8 cellular contexts compared by ENCODE assay signal in the genomic region with DNA sequence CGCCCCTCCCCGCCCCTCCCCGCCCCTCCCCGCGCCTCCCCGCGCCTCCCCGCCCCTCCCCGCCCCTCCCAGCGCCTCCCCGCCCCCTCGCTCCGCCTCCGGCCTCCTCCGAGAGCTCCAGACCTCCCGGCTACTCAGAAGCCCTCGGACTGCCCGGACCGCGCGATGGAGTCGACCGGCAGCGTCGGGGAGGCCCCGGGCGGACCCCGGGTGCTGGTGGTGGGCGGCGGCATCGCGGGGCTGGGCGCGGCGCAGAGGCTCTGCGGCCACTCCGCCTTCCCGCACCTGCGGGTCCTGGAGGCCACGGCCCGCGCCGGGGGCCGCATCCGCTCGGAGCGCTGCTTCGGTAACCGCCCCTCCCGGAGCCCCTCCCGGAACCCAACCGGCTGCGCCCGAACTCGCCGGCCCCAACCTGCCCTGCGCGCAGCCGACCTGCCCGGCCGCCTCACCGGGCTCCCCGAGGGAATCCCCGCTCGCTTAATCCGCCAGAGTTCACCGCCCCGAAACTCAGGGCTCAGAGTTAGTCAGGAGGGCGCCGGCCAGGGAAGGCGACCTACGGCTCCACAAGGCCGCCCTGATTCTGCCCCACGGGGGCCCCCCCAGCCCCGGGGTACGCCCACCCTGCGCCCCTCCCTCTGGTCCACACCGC. TPM values are rescaled to one million over a fixed set of nuclear protein-coding genes. Genes with fewer than 3 reads are reported as not detected.
DNase-seq lines count a peak whose midpoint lies in the region; ATAC-seq and TF ChIP-seq lines count a peak whose summit lies in the region.

A gene (plus strand): TSS at position 111 of the 649 bp plus-strand sequence. CDS start 55 bp downstream, at position 166.

- H3K36me3 Mint-ChIP-seq in stimulated activated naive B cell treated with anti-CD40 and anti-IgM and Interleukin-4, amounts not matched to agents 10 μg/mL and 1 μg/mL and 100 μg/mL, for 72 hours, result peaks cover 9 to 17% of the 10 kb centered on the region in 2 donors

- 4 to 8% methylated on average over 30 to 65 of the region's 78 CpGs for WGBS in lung, 2 donors

- no peaks in the 10 kb centered on the region for H3K79me2 ChIP-seq in DOHH2 (ENCODE audit: control insufficient read depth, low read length)

- H3K4me2 ChIP-seq in DOHH2 (ENCODE audit: low read length), result peak within 1 kb of the TSS; percentile 100

- H3K4me1 Mint-ChIP-seq in stimulated activated naive B cell treated with anti-CD40 and anti-IgM and Interleukin-4, amounts not matched to agents 10 μg/mL and 1 μg/mL and 100 μg/mL, for 72 hours, result peaks cover 23 to 48% of the 10 kb centered on the region in 2 donors

- peak within 1 kb of the TSS; percentile 59 for H3K9ac ChIP-seq in HUES6 (ENCODE audit: low read length)

- H3K4me3 ChIP-seq in DOHH2 (ENCODE audit: low read length), result peak within 1 kb of the TSS; percentile 83
- H3K4me3 ChIP-seq in HUES6 (ENCODE audit: low read depth, low read length), result peak within 1 kb of the TSS; percentile 97
- peak within 1 kb of the TSS; percentile 60 for H3K4me3 ChIP-seq in lung

- no peaks in the 10 kb centered on the region for H4K20me1 ChIP-seq in DOHH2 (ENCODE audit: control insufficient read depth, insufficient read depth, low read depth, low read length)

- peaks cover 5% of the 10 kb centered on the region; the same call in 1 of the 2 replicates for H3F3A ChIP-seq in DOHH2 (ENCODE audit: control insufficient read depth, insufficient read depth)

- peak within 1 kb of the TSS; percentile 84 to 86 for H3K4me3 Mint-ChIP-seq in stimulated activated naive B cell treated with anti-CD40 and anti-IgM and Interleukin-4, amounts not matched to agents 10 μg/mL and 1 μg/mL and 100 μg/mL, for 72 hours

- ATAC-seq in GM21381 (IDR thresholded peaks at IDR 0.05; ENCODE audit: unreplicated experiment) (peak; percentile 53), lung (ENCODE audit: insufficient read depth, low FRiP score) (peak; percentile 67)
- peak; percentile 77 to 82 for ATAC-seq in stimulated activated naive B cell treated with anti-CD40 and anti-IgM and Interleukin-4, amounts not matched to agents 10 μg/mL and 1 μg/mL and 100 μg/mL, for 72 hours (replicated peaks)

- H3K4me1 ChIP-seq in DOHH2 (ENCODE audit: control insufficient read depth, low read length) (peaks cover 19% of the 10 kb centered on the region), HUES6 (ENCODE audit: control insufficient read depth, insufficient read depth, low read length) (no peaks in the 10 kb centered on the region), lung (ENCODE audit: control insufficient read depth in 2 of 2, insufficient read depth in 2 of 2, low read length in 2 of 2) (peaks cover 0 to 12% of the 10 kb centered on the region in 2 donors)

- H3K9me3 Mint-ChIP-seq in stimulated activated naive B cell treated with anti-CD40 and anti-IgM and Interleukin-4, amounts not matched to agents 10 μg/mL and 1 μg/mL and 100 μg/mL, for 72 hours, result no peaks in the 10 kb centered on the region

- H3K27ac Mint-ChIP-seq in stimulated activated naive B cell treated with anti-CD40 and anti-IgM and Interleukin-4, amounts not matched to agents 10 μg/mL and 1 μg/mL and 100 μg/mL, for 72 hours, result peak within 1 kb of the TSS; percentile 81

- H3K27me3 ChIP-seq in DOHH2 (ENCODE audit: control insufficient read depth, low read length) (peaks cover 16% of the 10 kb centered on the region; the same call in 1 of the 2 replicates), HUES6 (ENCODE audit: control insufficient read depth, insufficient read depth, low read length) (peaks cover 72% of the 10 kb centered on the region), lung (ENCODE audit: control insufficient read depth, insufficient read depth) (no peaks in the 10 kb centered on the region)

- DNase-seq in activated CD4-positive, alpha-beta T cell treated with anti-CD3 and anti-CD28 coated beads, Interleukin-2, amount 50 U/mL, for 24 hours (ENCODE audit: low read depth in 1 of 2, low spot score in 1 of 2), result peak; percentile 39 to 53
- peak; percentile 27 for DNase-seq in effector CD8-positive, alpha-beta T cell (lab: John Stamatoyannopoulos, UW)
- DNase-seq in lung (ENCODE audit: low spot score) (peak; percentile 68), NCI-H2081 treated with DMSO at 0.1 percent for 48 hours (lab: John Stamatoyannopoulos, UW) (no peak)
- DNase-seq in stimulated activated naive B cell treated with anti-CD40 and anti-IgM and Interleukin-4, amounts not matched to agents 10 μg/mL and 1 μg/mL and 100 μg/mL, for 72 hours, result peak; percentile 73

- no peaks in the 10 kb centered on the region for H3K9me3 ChIP-seq in DOHH2 (ENCODE audit: control insufficient read depth, insufficient read depth, low read length)
- no peaks in the 10 kb centered on the region for H3K9me3 ChIP-seq in HUES6 (ENCODE audit: control insufficient read depth, insufficient read depth, low read depth, low read length)
- H3K9me3 ChIP-seq in lung (ENCODE audit: control insufficient read depth in 2 of 2, insufficient read depth in 1 of 2, low read length in 1 of 2), result no peaks in the 10 kb centered on the region

- H3K36me3 ChIP-seq in DOHH2 (ENCODE audit: control insufficient read depth, low read length) (no peaks in the 10 kb centered on the region), HUES6 (ENCODE audit: control insufficient read depth, insufficient read depth, low read length) (no peaks in the 10 kb centered on the region), lung (ENCODE audit: control insufficient read depth in 2 of 2, insufficient read depth in 2 of 2, low read length in 2 of 2) (peaks cover 0 to 3% of the 10 kb centered on the region in 2 donors)

- H3K9me2 ChIP-seq in DOHH2 (replicated peaks; ENCODE audit: control insufficient read depth, low read length), result no peaks in the 10 kb centered on the region

- no peaks in the 10 kb centered on the region for H3K27me3 Mint-ChIP-seq in stimulated activated naive B cell treated with anti-CD40 and anti-IgM and Interleukin-4, amounts not matched to agents 10 μg/mL and 1 μg/mL and 100 μg/mL, for 72 hours

- TF ChIP-seq CTCF in DOHH2 (IDR thresholded peaks at IDR 0.05; ENCODE audit: low read depth, low read length, poor library complexity, severe bottlenecking) (no peak), lung (IDR thresholded peaks at IDR 0.05; ENCODE audit: control extremely low read depth, extremely low read depth) (no peak)

- H3K27ac ChIP-seq in DOHH2 (ENCODE audit: low read depth, low read length), result no peak within 1 kb of the TSS
- no peak within 1 kb of the TSS for H3K27ac ChIP-seq in HUES6 (ENCODE audit: low read depth, low read length)
- H3K27ac ChIP-seq in lung (ENCODE audit: low read depth in 1 of 2, low read length in 1 of 2), result peak within 1 kb of the TSS; percentile 60 to 89

RNA-seq across cellular contexts. Expression of the gene that starts here (rescaled TPM):
- 1 to 10 TPM; 6.9 to 7.0 TPM for total RNA-seq in lung
- polyA plus RNA-seq in lung, result 1 to 10 TPM; 4.4 to 6.3 TPM

Comparison
In these comparisons a context has a peak if more than half of its experiments do, and no peak if none do; other contexts are left out.
1. H3K27ac ChIP-seq: peak in lung (2 of 2); none in DOHH2 (single experiment) and HUES6 (single experiment).
2. Peak in every context shown above with its lines, with median percentiles within 50 percentile points of each other: H3K4me3 ChIP-seq and ATAC-seq.